In genomic region chr5:172322028-172322965, GRCh38 we compare ENCODE assay signal across 8 cellular contexts. TPM values are rescaled to one million over a fixed set of nuclear protein-coding genes. Genes with fewer than 3 reads are reported as not detected.
A peak's percentile ranks its signal among the peaks of the same experiment; 100 is the strongest.
DNase-seq lines count a peak whose midpoint lies in the region; ATAC-seq and TF ChIP-seq lines count a peak whose summit lies in the region.

No MANE protein-coding gene starts in this region.

- ATAC-seq in GM19438 (IDR thresholded peaks at IDR 0.05; ENCODE audit: low read depth, unreplicated experiment) (peak; percentile 66), HG03520 (IDR thresholded peaks at IDR 0.05; ENCODE audit: unreplicated experiment) (peak; percentile 62), HG03439 (IDR thresholded peaks at IDR 0.05; ENCODE audit: unreplicated experiment) (no peak)

- no peak overlapping the region for H3K4me3 ChIP-seq in epithelial cell of esophagus (ENCODE audit: low read length)

- in situ Hi-C loops in ACHN (cut with HindIII; ENCODE audit: low pct_ligation_motif_present, low pct_unique_long_range_greater_than_20kb, low sequenced_read_pairs) (no loop called here), GM13977 (cut with MboI; ENCODE audit: low pct_unique_long_range_greater_than_20kb, low sequenced_read_pairs, unreplicated experiment) (no loop called here)

- DNase-seq in ACHN (peak; percentile 3), epithelial cell of esophagus (ENCODE audit: low read depth) (peak; percentile 47), GM13977 (ENCODE audit: low spot score) (no peak), HuH-7 (ENCODE audit: low spot score) (no peak), mucosa of gallbladder (ENCODE audit: low spot score) (no peak)

- TF ChIP-seq CTCF in epithelial cell of esophagus (IDR thresholded peaks at IDR 0.05; ENCODE audit: insufficient read depth, low read depth, low read length, missing control alignments): no peak
- no peak for TF ChIP-seq CTCF in GM13977 (IDR thresholded peaks at IDR 0.05; ENCODE audit: extremely low read depth, insufficient read depth, missing control alignments)

RNA-seq across cellular contexts. Expression of gene UBTD2, which starts 38.7 kb away (rescaled TPM):
- 16.9 TPM for total RNA-seq in mucosa of gallbladder

Comparison
In these comparisons a context has a peak if more than half of its experiments do, and no peak if none do; other contexts are left out.
1. DNase-seq: peak in ACHN (single experiment) and epithelial cell of esophagus (single experiment); none in GM13977 (single experiment), HuH-7 (single experiment) and mucosa of gallbladder (single experiment).